Comparison of ENCODE assay signal across 1 cellular context in the genomic region with DNA sequence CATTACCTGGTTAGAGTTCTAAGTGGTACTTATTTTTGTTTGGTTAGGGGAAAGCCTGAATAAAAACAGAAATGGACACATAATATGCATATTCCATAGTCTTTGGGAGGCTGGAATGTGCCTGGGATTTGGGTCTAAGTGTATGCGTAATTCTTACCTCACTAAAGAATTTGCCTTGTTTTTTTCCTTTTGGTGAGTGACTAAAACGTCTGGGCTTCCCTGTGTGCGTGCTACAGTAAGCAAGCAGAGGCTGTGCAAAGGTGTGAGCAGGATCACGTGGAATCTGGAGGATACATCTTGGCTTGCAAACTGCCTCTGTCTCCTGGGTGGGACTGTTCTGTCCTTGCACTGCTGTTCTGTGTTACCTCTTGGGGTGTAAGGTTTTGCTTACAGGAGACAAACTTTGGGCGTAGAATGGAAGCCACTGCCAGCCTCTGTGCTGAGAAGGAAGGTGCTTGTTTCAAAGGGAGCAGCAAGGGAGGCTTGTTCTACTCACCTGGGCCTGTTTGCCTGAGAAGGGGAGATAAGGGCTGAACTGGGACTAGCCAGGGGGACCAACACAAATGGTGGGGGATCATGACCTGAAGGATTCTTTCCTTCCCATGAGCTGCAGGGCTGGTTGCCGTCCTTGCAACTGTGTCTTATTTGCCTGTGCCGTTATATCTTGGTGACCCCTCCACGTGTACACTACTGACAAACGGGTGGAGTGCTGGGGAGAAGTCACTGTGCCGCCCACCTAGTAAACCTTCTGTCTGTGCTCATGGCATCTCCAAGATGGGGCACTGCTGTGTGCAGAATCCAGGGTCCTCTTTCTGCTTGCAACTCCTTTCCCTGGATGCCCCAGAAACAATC.
TF ChIP-seq lines count a peak whose summit lies in the region.

No MANE protein-coding gene starts in this region.

TF ChIP-seq in HepG2, 621 proteins besides CTCF, POLR2A, EP300 and RAD21 (continues in another document):
- TF ChIP-seq MBNL3 (CRISPR knock-in tag; conservative IDR thresholded peaks at IDR 0.05) (no peak), ZC3H4 (CRISPR knock-in tag; IDR thresholded peaks at IDR 0.05; ENCODE audit: borderline replicate concordance) (peak; percentile 84), ZNF282 (IDR thresholded peaks at IDR 0.05; ENCODE audit: partially characterized antibody) (no peak), ZNF547 (CRISPR knock-in tag; IDR thresholded peaks at IDR 0.05) (no peak), DNMT3B (CRISPR knock-in tag; conservative IDR thresholded peaks at IDR 0.05) (0 out of 2 replicates have a peak, but pooled peaks have one; percentile 27), NR2F1 (CRISPR knock-in tag; IDR thresholded peaks at IDR 0.05) (no peak), FOXC1 (CRISPR knock-in tag; IDR thresholded peaks at IDR 0.05; ENCODE audit: borderline replicate concordance) (no peak), TARDBP (CRISPR knock-in tag; IDR thresholded peaks at IDR 0.05) (no peak), ZNF160 (CRISPR knock-in tag; IDR thresholded peaks at IDR 0.05) (peak; percentile 6; the same call in 1 of the 2 replicates), JUN (CRISPR knock-in tag; IDR thresholded peaks at IDR 0.05) (no peak), MEIS2 (CRISPR knock-in tag; IDR thresholded peaks at IDR 0.05) (no peak), ZIK1 (CRISPR knock-in tag; IDR thresholded peaks at IDR 0.05; ENCODE audit: borderline replicate concordance, low read depth) (no peak), ZNF773 (CRISPR knock-in tag; IDR thresholded peaks at IDR 0.05; ENCODE audit: borderline replicate concordance) (no peak), ADNP (CRISPR knock-in tag; IDR thresholded peaks at IDR 0.05) (no peak), PHF21A (CRISPR knock-in tag; IDR thresholded peaks at IDR 0.05) (no peak), AGO1 (IDR thresholded peaks at IDR 0.05; ENCODE audit: low read depth, low read length, poor library complexity, severe bottlenecking) (peak; percentile 81), ZNF772 (CRISPR knock-in tag; IDR thresholded peaks at IDR 0.05) (no peak), PITX1 (CRISPR knock-in tag; IDR thresholded peaks at IDR 0.05) (no peak), SATB2 (CRISPR knock-in tag; IDR thresholded peaks at IDR 0.05) (no peak), ZNF343 (CRISPR knock-in tag; IDR thresholded peaks at IDR 0.05) (no peak), NR2C2 (CRISPR knock-in tag; IDR thresholded peaks at IDR 0.05; ENCODE audit: borderline replicate concordance) (no peak), MAZ (IDR thresholded peaks at IDR 0.05; ENCODE audit: borderline replicate concordance, low read depth, low read length) (no peak), MAZ (CRISPR knock-in tag; IDR thresholded peaks at IDR 0.05; ENCODE audit: low read depth) (0 out of 2 replicates have a peak, but pooled peaks have one; percentile 23), FOSL1 (CRISPR knock-in tag; IDR thresholded peaks at IDR 0.05; ENCODE audit: borderline replicate concordance) (0 out of 2 replicates have a peak, but pooled peaks have one; percentile 7), ATAD3A (CRISPR knock-in tag; IDR thresholded peaks at IDR 0.05) (no peak), HDAC2 (CRISPR knock-in tag; IDR thresholded peaks at IDR 0.05) (no peak), CEBPG (CRISPR knock-in tag; IDR thresholded peaks at IDR 0.05) (no peak), DPF2 (CRISPR knock-in tag; IDR thresholded peaks at IDR 0.05; ENCODE audit: borderline replicate concordance, low read depth) (no peak), JUND (CRISPR knock-in tag; IDR thresholded peaks at IDR 0.05) (no peak), ZNF768 (CRISPR knock-in tag; IDR thresholded peaks at IDR 0.05) (no peak), KAT7 (CRISPR knock-in tag; IDR thresholded peaks at IDR 0.05; ENCODE audit: borderline replicate concordance) (peak; percentile 15; the same call in 1 of the 2 replicates), SETDB1 (CRISPR knock-in tag; IDR thresholded peaks at IDR 0.05; ENCODE audit: borderline replicate concordance) (no peak), CENPT (CRISPR knock-in tag; IDR thresholded peaks at IDR 0.05; ENCODE audit: low read depth) (no peak), SRSF1 (optimal IDR thresholded peaks at IDR 0.05; ENCODE audit: low read depth, low read length) (no peak)
- TF ChIP-seq, protein P1, sequence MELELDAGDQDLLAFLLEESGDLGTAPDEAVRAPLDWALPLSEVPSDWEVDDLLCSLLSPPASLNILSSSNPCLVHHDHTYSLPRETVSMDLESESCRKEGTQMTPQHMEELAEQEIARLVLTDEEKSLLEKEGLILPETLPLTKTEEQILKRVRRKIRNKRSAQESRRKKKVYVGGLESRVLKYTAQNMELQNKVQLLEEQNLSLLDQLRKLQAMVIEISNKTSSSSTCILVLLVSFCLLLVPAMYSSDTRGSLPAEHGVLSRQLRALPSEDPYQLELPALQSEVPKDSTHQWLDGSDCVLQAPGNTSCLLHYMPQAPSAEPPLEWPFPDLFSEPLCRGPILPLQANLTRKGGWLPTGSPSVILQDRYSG (CRISPR knock-in tag; IDR thresholded peaks at IDR 0.05), result no peak
- TF ChIP-seq, protein P2, sequence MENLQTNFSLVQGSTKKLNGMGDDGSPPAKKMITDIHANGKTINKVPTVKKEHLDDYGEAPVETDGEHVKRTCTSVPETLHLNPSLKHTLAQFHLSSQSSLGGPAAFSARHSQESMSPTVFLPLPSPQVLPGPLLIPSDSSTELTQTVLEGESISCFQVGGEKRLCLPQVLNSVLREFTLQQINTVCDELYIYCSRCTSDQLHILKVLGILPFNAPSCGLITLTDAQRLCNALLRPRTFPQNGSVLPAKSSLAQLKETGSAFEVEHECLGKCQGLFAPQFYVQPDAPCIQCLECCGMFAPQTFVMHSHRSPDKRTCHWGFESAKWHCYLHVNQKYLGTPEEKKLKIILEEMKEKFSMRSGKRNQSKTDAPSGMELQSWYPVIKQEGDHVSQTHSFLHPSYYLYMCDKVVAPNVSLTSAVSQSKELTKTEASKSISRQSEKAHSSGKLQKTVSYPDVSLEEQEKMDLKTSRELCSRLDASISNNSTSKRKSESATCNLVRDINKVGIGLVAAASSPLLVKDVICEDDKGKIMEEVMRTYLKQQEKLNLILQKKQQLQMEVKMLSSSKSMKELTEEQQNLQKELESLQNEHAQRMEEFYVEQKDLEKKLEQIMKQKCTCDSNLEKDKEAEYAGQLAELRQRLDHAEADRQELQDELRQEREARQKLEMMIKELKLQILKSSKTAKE (CRISPR knock-in tag; IDR thresholded peaks at IDR 0.05; ENCODE audit: borderline replicate concordance), result no peak
- TF ChIP-seq, protein P3, sequence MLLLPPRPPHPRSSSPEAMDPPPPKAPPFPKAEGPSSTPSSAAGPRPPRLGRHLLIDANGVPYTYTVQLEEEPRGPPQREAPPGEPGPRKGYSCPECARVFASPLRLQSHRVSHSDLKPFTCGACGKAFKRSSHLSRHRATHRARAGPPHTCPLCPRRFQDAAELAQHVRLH (CRISPR knock-in tag; IDR thresholded peaks at IDR 0.05; ENCODE audit: borderline replicate concordance, low read depth), result no peak
- TF ChIP-seq, protein P4, sequence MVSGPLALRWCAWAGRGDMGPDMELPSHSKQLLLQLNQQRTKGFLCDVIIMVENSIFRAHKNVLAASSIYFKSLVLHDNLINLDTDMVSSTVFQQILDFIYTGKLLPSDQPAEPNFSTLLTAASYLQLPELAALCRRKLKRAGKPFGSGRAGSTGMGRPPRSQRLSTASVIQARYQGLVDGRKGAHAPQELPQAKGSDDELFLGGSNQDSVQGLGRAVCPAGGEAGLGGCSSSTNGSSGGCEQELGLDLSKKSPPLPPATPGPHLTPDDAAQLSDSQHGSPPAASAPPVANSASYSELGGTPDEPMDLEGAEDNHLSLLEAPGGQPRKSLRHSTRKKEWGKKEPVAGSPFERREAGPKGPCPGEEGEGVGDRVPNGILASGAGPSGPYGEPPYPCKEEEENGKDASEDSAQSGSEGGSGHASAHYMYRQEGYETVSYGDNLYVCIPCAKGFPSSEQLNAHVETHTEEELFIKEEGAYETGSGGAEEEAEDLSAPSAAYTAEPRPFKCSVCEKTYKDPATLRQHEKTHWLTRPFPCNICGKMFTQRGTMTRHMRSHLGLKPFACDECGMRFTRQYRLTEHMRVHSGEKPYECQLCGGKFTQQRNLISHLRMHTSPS (CRISPR knock-in tag; IDR thresholded peaks at IDR 0.05; ENCODE audit: low read depth), result no peak
- TF ChIP-seq, protein P5, sequence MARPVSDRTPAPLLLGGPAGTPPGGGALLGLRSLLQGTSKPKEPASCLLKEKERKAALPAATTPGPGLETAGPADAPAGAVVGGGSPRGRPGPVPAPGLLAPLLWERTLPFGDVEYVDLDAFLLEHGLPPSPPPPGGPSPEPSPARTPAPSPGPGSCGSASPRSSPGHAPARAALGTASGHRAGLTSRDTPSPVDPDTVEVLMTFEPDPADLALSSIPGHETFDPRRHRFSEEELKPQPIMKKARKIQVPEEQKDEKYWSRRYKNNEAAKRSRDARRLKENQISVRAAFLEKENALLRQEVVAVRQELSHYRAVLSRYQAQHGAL (CRISPR knock-in tag; IDR thresholded peaks at IDR 0.05; ENCODE audit: not compliant biosample characterization), result no peak
- TF ChIP-seq, protein P6, sequence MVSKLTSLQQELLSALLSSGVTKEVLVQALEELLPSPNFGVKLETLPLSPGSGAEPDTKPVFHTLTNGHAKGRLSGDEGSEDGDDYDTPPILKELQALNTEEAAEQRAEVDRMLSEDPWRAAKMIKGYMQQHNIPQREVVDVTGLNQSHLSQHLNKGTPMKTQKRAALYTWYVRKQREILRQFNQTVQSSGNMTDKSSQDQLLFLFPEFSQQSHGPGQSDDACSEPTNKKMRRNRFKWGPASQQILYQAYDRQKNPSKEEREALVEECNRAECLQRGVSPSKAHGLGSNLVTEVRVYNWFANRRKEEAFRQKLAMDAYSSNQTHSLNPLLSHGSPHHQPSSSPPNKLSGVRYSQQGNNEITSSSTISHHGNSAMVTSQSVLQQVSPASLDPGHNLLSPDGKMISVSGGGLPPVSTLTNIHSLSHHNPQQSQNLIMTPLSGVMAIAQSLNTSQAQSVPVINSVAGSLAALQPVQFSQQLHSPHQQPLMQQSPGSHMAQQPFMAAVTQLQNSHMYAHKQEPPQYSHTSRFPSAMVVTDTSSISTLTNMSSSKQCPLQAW (CRISPR knock-in tag; IDR thresholded peaks at IDR 0.05), result no peak
- TF ChIP-seq, protein P7, sequence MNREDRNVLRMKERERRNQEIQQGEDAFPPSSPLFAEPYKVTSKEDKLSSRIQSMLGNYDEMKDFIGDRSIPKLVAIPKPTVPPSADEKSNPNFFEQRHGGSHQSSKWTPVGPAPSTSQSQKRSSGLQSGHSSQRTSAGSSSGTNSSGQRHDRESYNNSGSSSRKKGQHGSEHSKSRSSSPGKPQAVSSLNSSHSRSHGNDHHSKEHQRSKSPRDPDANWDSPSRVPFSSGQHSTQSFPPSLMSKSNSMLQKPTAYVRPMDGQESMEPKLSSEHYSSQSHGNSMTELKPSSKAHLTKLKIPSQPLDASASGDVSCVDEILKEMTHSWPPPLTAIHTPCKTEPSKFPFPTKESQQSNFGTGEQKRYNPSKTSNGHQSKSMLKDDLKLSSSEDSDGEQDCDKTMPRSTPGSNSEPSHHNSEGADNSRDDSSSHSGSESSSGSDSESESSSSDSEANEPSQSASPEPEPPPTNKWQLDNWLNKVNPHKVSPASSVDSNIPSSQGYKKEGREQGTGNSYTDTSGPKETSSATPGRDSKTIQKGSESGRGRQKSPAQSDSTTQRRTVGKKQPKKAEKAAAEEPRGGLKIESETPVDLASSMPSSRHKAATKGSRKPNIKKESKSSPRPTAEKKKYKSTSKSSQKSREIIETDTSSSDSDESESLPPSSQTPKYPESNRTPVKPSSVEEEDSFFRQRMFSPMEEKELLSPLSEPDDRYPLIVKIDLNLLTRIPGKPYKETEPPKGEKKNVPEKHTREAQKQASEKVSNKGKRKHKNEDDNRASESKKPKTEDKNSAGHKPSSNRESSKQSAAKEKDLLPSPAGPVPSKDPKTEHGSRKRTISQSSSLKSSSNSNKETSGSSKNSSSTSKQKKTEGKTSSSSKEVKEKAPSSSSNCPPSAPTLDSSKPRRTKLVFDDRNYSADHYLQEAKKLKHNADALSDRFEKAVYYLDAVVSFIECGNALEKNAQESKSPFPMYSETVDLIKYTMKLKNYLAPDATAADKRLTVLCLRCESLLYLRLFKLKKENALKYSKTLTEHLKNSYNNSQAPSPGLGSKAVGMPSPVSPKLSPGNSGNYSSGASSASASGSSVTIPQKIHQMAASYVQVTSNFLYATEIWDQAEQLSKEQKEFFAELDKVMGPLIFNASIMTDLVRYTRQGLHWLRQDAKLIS (CRISPR knock-in tag; IDR thresholded peaks at IDR 0.05), result 0 out of 2 replicates have a peak, but pooled peaks have one; percentile 89
- TF ChIP-seq, protein P8, sequence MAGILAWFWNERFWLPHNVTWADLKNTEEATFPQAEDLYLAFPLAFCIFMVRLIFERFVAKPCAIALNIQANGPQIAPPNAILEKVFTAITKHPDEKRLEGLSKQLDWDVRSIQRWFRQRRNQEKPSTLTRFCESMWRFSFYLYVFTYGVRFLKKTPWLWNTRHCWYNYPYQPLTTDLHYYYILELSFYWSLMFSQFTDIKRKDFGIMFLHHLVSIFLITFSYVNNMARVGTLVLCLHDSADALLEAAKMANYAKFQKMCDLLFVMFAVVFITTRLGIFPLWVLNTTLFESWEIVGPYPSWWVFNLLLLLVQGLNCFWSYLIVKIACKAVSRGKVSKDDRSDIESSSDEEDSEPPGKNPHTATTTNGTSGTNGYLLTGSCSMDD (CRISPR knock-in tag; IDR thresholded peaks at IDR 0.05), result no peak
- TF ChIP-seq, protein P9, sequence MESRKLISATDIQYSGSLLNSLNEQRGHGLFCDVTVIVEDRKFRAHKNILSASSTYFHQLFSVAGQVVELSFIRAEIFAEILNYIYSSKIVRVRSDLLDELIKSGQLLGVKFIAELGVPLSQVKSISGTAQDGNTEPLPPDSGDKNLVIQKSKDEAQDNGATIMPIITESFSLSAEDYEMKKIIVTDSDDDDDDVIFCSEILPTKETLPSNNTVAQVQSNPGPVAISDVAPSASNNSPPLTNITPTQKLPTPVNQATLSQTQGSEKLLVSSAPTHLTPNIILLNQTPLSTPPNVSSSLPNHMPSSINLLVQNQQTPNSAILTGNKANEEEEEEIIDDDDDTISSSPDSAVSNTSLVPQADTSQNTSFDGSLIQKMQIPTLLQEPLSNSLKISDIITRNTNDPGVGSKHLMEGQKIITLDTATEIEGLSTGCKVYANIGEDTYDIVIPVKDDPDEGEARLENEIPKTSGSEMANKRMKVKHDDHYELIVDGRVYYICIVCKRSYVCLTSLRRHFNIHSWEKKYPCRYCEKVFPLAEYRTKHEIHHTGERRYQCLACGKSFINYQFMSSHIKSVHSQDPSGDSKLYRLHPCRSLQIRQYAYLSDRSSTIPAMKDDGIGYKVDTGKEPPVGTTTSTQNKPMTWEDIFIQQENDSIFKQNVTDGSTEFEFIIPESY (CRISPR knock-in tag; IDR thresholded peaks at IDR 0.05), result no peak
- TF ChIP-seq, protein P10, sequence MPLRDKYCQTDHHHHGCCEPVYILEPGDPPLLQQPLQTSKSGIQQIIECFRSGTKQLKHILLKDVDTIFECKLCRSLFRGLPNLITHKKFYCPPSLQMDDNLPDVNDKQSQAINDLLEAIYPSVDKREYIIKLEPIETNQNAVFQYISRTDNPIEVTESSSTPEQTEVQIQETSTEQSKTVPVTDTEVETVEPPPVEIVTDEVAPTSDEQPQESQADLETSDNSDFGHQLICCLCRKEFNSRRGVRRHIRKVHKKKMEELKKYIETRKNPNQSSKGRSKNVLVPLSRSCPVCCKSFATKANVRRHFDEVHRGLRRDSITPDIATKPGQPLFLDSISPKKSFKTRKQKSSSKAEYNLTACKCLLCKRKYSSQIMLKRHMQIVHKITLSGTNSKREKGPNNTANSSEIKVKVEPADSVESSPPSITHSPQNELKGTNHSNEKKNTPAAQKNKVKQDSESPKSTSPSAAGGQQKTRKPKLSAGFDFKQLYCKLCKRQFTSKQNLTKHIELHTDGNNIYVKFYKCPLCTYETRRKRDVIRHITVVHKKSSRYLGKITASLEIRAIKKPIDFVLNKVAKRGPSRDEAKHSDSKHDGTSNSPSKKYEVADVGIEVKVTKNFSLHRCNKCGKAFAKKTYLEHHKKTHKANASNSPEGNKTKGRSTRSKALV (CRISPR knock-in tag; IDR thresholded peaks at IDR 0.05), result 0 out of 2 replicates have a peak, but pooled peaks have one; percentile 19
